Comparison of ENCODE assay signal across 1 cellular context in genomic region chr3:186790261-186790981, GRCh38.
TF ChIP-seq lines count a peak whose summit lies in the region.

No MANE protein-coding gene starts in this region.

TF ChIP-seq in HCT116, 20 proteins besides CTCF, POLR2A, EP300 and RAD21 (continued from another document):
- TF ChIP-seq REST (IDR thresholded peaks at IDR 0.05; ENCODE audit: low read depth) (no peak), SP1 (IDR thresholded peaks at IDR 0.05; ENCODE audit: low read depth) (no peak), EZH2phosphoT487 (IDR thresholded peaks at IDR 0.05; ENCODE audit: borderline replicate concordance) (no peak), YY1 (IDR thresholded peaks at IDR 0.05; ENCODE audit: extremely low read depth, insufficient replicate concordance, low read depth, low read length) (no peak), SIN3A (IDR thresholded peaks at IDR 0.05; ENCODE audit: low read depth) (peak; percentile 81), SRF (IDR thresholded peaks at IDR 0.05; ENCODE audit: low read depth) (no peak; the same call in none of the 2 replicates), ELF1 (IDR thresholded peaks at IDR 0.05; ENCODE audit: borderline replicate concordance, low read depth) (no peak; the same call in 1 of the 2 replicates), CEBPB (IDR thresholded peaks at IDR 0.05; ENCODE audit: low read depth) (0 out of 2 replicates have a peak, but pooled peaks have one; percentile 30), TCF7L2 (IDR thresholded peaks at IDR 0.05; ENCODE audit: borderline replicate concordance, extremely low read depth, insufficient read depth, insufficient read length) (no peak)
TF ChIP-seq in HCT116: peak in this region for 6.
